ENCODE assay signal across 12 cellular contexts in genomic region chr7:118312966-118313365, GRCh38.
DNase-seq lines count a peak whose midpoint lies in the region; ATAC-seq and TF ChIP-seq lines count a peak whose summit lies in the region.
"Had no signal": no experiment of that assay in that cellular context is flagged by ENCODE, and none has a peak within 500 bp of the region (broad histone marks: within the 10 kb centered on the region; RNA-seq: fewer than 3 reads in every experiment).

No MANE protein-coding gene starts in this region.

- H3K4me3 ChIP-seq in DND-41 (ENCODE audit: low read depth in 1 of 2, low read length in 2 of 2) (no peak overlapping the region), HL-60 (replicated peaks; ENCODE audit: insufficient read depth, low read length) (no peak overlapping the region), right cardiac atrium (ENCODE audit: low read length) (no peak overlapping the region), spleen (no peak overlapping the region)
- H3K4me3 ChIP-seq: lower lobe of right lung had no signal

- intact Hi-C loops in right cardiac atrium (cut with DNase I) (no loop called here), spleen (cut with DNase I; ENCODE audit: low total_unique reads) (no loop called here)

- H3K79me2 ChIP-seq in DND-41 (ENCODE audit: insufficient read depth, low read length), result no peaks in the 10 kb centered on the region

- H3K9ac ChIP-seq in DND-41 (ENCODE audit: low read depth, low read length), result peak overlapping the region; percentile 45; the same call in 1 of the 2 replicates

- no peak for DNase-seq in DND-41
- DNase-seq in HL-60 (ENCODE audit: low read depth in 1 of 2, low spot score in 1 of 2), result no peak
- DNase-seq in SW 1271 (lab: John Stamatoyannopoulos, UW), result no peak
- no peak for DNase-seq in right cardiac atrium
- no peak for DNase-seq in activated CD8-positive, alpha-beta memory T cell treated with anti-CD3 and anti-CD28 coated beads, Interleukin-2, amount 50 U/mL, for 48 hours
- DNase-seq in spleen, result no peak
- DNase-seq: AML-193, foreskin keratinocyte, lower lobe of right lung, SIG-M5 had no signal

- 0 out of 2 replicates have a peak, but pooled peaks cover 5% of the 10 kb centered on the region for H3K36me3 ChIP-seq in DND-41 (ENCODE audit: insufficient read depth, low read length)
- H3K36me3 ChIP-seq in spleen, result no peaks in the 10 kb centered on the region
- H3K36me3 ChIP-seq: lower lobe of right lung had no signal

- H3K9me3 ChIP-seq in DND-41 (ENCODE audit: insufficient read depth, low read length, severe bottlenecking) (peaks cover 20% of the 10 kb centered on the region), right cardiac atrium (ENCODE audit: control insufficient read depth, low read length) (no peaks in the 10 kb centered on the region), spleen (peaks cover 0 to 38% (median 13%) of the 10 kb centered on the region in 8 donors)
- H3K9me3 ChIP-seq: lower lobe of right lung had no signal

- WGBS in right cardiac atrium, result 96% methylated on average over 1 of the region's 1 CpG
- 93 to 100% (median 97%) methylated on average over 1 of the region's 1 CpG for whole genome bisulfite sequencing in spleen, 5 donors

- H3K27ac ChIP-seq in DND-41 (ENCODE audit: low read length) (peak overlapping the region; percentile 93), HL-60 (replicated peaks) (peak overlapping the region; percentile 80), right cardiac atrium (ENCODE audit: low read length) (no peak overlapping the region), spleen (no peak overlapping the region)
- H3K27ac ChIP-seq: foreskin keratinocyte, lower lobe of right lung had no signal

- TF ChIP-seq CTCF in DND-41 (IDR thresholded peaks at IDR 0.05; ENCODE audit: borderline replicate concordance, extremely low read depth, low read length, poor library complexity, severe bottlenecking), result no peak
- no peak for TF ChIP-seq CTCF in HL-60 (IDR thresholded peaks at IDR 0.05; ENCODE audit: insufficient read depth, low read length)
- no peak for TF ChIP-seq CTCF in spleen (IDR thresholded peaks at IDR 0.05 in 8 of 11, conservative IDR thresholded peaks at IDR 0.05 in 3 of 11)

- no peaks in the 10 kb centered on the region for H4K20me1 ChIP-seq in DND-41 (ENCODE audit: insufficient read depth, low read length)

- H2AFZ ChIP-seq in DND-41 (ENCODE audit: low read depth, low read length), result no peak overlapping the region

- H3K27me3 ChIP-seq in DND-41 (ENCODE audit: insufficient read depth, low read length, poor library complexity) (no peaks in the 10 kb centered on the region), HL-60 (ENCODE audit: insufficient read depth, poor library complexity, severe bottlenecking) (no peaks in the 10 kb centered on the region), right cardiac atrium (ENCODE audit: control insufficient read depth, insufficient read depth) (no peaks in the 10 kb centered on the region), spleen (replicated peaks in 1 of 7) (peaks cover 0 to 6% (median 0%) of the 10 kb centered on the region in 7 donors)
- H3K27me3 ChIP-seq: foreskin keratinocyte had no signal

- TF ChIP-seq POLR2A in spleen (IDR thresholded peaks at IDR 0.05), result no peak

- H3K4me2 ChIP-seq in DND-41 (ENCODE audit: insufficient read depth, low read length), result no peak overlapping the region

- H3K4me1 ChIP-seq in DND-41 (ENCODE audit: insufficient read depth, low read length) (peaks cover 54% of the 10 kb centered on the region), right cardiac atrium (ENCODE audit: control insufficient read depth, insufficient read depth, low read length) (no peaks in the 10 kb centered on the region), spleen (no peaks in the 10 kb centered on the region)
- H3K4me1 ChIP-seq: lower lobe of right lung had no signal

- ATAC-seq in DND-41 (ENCODE audit: insufficient read depth, low read depth), result peak; percentile 22; the same call in 1 of the 3 replicates
- peak; percentile 57 for ATAC-seq in GM19324 (IDR thresholded peaks at IDR 0.05; ENCODE audit: low FRiP score, unreplicated experiment)
- peak; percentile 77 for ATAC-seq in HG02852 (IDR thresholded peaks at IDR 0.05; ENCODE audit: unreplicated experiment)
- no peak for ATAC-seq in right cardiac atrium
- ATAC-seq: foreskin keratinocyte, lower lobe of right lung had no signal

Comparison
In these comparisons a context has a peak if more than half of its experiments do, and no peak if none do; other contexts are left out.
1. ATAC-seq: peak in DND-41 (single experiment), GM19324 (single experiment) and HG02852 (single experiment); none in right cardiac atrium (0 of 2).
2. H3K27ac ChIP-seq: peak in DND-41 (single experiment) and HL-60 (single experiment); none in right cardiac atrium (single experiment) and spleen (0 of 8).